In genomic region chr16:4548124-4548523, GRCh38 we compare ENCODE assay signal across 13 cellular contexts. TPM values are rescaled to one million over a fixed set of nuclear protein-coding genes. Genes with fewer than 3 reads are reported as not detected.
"Had no signal": no experiment of that assay in that cellular context is flagged by ENCODE, and none has a peak within 500 bp of the region (broad histone marks: within the 10 kb centered on the region; RNA-seq: fewer than 3 reads in every experiment).

No MANE protein-coding gene starts in this region.

- H3K9me3 ChIP-seq: adrenal gland, ascending aorta, colonic mucosa, prostate gland, sigmoid colon, tibial nerve had no signal

- H3K27me3 ChIP-seq: adrenal gland, ascending aorta, cardiac muscle cell, colonic mucosa, sigmoid colon, tibial nerve had no signal

- DNase-seq: islet precursor cell had no signal

- H3K27ac ChIP-seq: adrenal gland, ascending aorta, cardiac muscle cell, colonic mucosa, prostate gland, sigmoid colon, tibial nerve had no signal

- H3K4me1 ChIP-seq: adrenal gland, ascending aorta, colonic mucosa, prostate gland, sigmoid colon, tibial nerve had no signal

- H3K36me3 ChIP-seq: adrenal gland, ascending aorta, cardiac muscle cell, colonic mucosa, prostate gland, sigmoid colon, tibial nerve had no signal

- H3K4me3 ChIP-seq: adrenal gland, ascending aorta, cardiac muscle cell, colonic mucosa, prostate gland, sigmoid colon, smooth muscle cell, tibial nerve had no signal

- H3K4me2 ChIP-seq: smooth muscle cell had no signal

RNA-seq across cellular contexts. Expression of gene C16orf96, which starts 8.0 kb away (rescaled TPM):
- total RNA-seq: ascending aorta, dermis microvascular lymphatic vessel endothelial cell, epithelial cell of proximal tubule, ureter had no signal
- polyA plus RNA-seq: mammary epithelial cell, smooth muscle cell had no signal
